ENCODE assay signal across 9 cellular contexts in genomic region chr3:101687142-101687931, GRCh38. TPM values are rescaled to one million over a fixed set of nuclear protein-coding genes. Genes with fewer than 3 reads are reported as not detected.
DNase-seq lines count a peak whose midpoint lies in the region; ATAC-seq and TF ChIP-seq lines count a peak whose summit lies in the region.
"Had no signal": no experiment of that assay in that cellular context is flagged by ENCODE, and none has a peak within 500 bp of the region (broad histone marks: within the 10 kb centered on the region; RNA-seq: fewer than 3 reads in every experiment).

No MANE protein-coding gene starts in this region.

- dilution Hi-C loops in mammary epithelial cell (cut with HindIII; ENCODE audit: low sequenced_read_pairs): no loop called here

- BruUV-seq in mammary epithelial cell (replicated peaks; lab: Mats Ljungman, UMichigan): TSS peak; percentile 78

- CTCF ChIA-PET in mammary epithelial cell (lab: Charles Lee; ENCODE audit: low non-redundant PET): interaction anchor here (0.7 kb wide), 1 partner anchor 9 kb away, joined by 6 read pairs; no protein-coding TSS in a partner anchor

- peak overlapping the region; percentile 40 to 48 (median 42) for H3K4me3 ChIP-seq in mammary epithelial cell (replicated peaks in 1 of 3; ENCODE audit: insufficient read depth in 1 of 3, low read depth in 2 of 3, low read length in 3 of 3)
- H3K4me3 ChIP-seq in lower lobe of right lung: peak overlapping the region; percentile 81

- ATAC-seq in lower lobe of right lung (peak in 1 of 2 donors; percentile 0), GM18505 (IDR thresholded peaks at IDR 0.05; ENCODE audit: unreplicated experiment) (no peak)

- peaks cover 22% of the 10 kb centered on the region for H3K4me1 ChIP-seq in mammary epithelial cell (ENCODE audit: insufficient read depth, low read length)
- H3K4me1 ChIP-seq in lower lobe of right lung: peaks cover 71% of the 10 kb centered on the region

- WGBS in mammary epithelial cell (ENCODE audit: low coverage, missing lambda C conversion rate): 3% methylated on average over 18 of the region's 25 CpGs

- peaks cover 45% of the 10 kb centered on the region for H3K36me3 Mint-ChIP-seq in activated T-cell treated with anti-CD3 and anti-CD28 coated beads, Interleukin-2, amount 50 U/mL, for 24 hours (ENCODE audit: low read depth)
- peaks cover 22% of the 10 kb centered on the region for H3K36me3 Mint-ChIP-seq in type B pancreatic cell

- TF ChIP-seq POLR2A in GM18505 (IDR thresholded peaks at IDR 0.05; ENCODE audit: borderline replicate concordance, extremely low read depth, insufficient read depth, insufficient read length): no peak

- peaks cover 42% of the 10 kb centered on the region for H3K79me2 ChIP-seq in mammary epithelial cell (ENCODE audit: insufficient read depth, low read length)

- in situ Hi-C loops in mammary epithelial cell (cut with MboI; ENCODE audit: low sequenced_read_pairs in 2 of 2): no loop called here

- peaks cover 3% of the 10 kb centered on the region for H4K20me1 ChIP-seq in mammary epithelial cell (ENCODE audit: insufficient read depth, low read length)

- H3K36me3 ChIP-seq in mammary epithelial cell (ENCODE audit: insufficient read depth, low read length) (peaks cover 18% of the 10 kb centered on the region), lower lobe of right lung (peaks cover 31% of the 10 kb centered on the region)

- DNase-seq in activated T-cell treated with anti-CD3 and anti-CD28 coated beads, Interleukin-2, amount 50 U/mL, for 24 hours: no peak
- DNase-seq in activated T-cell treated with anti-CD3 and anti-CD28 coated beads, Interleukin-2, amount 50 U/mL, for 48 hours: no peak
- peak; percentile 57 for DNase-seq in mammary epithelial cell
- no peak for DNase-seq in lower lobe of right lung
- DNase-seq in type B pancreatic cell (ENCODE audit: extremely low spot score, unreplicated experiment): no peak
- DNase-seq in DMS53 (lab: John Stamatoyannopoulos, UW): no peak
- DNase-seq in NCI-H510A (lab: John Stamatoyannopoulos, UW): no peak
- DNase-seq: amygdala had no signal

- peak overlapping the region; percentile 93 for H3K27ac ChIP-seq in mammary epithelial cell (ENCODE audit: insufficient read depth, low read depth, low read length)
- peak overlapping the region; percentile 94 for H3K27ac ChIP-seq in lower lobe of right lung

- no peaks in the 10 kb centered on the region for H3K27me3 Mint-ChIP-seq in activated T-cell treated with anti-CD3 and anti-CD28 coated beads, Interleukin-2, amount 50 U/mL, for 24 hours
- no peaks in the 10 kb centered on the region for H3K27me3 Mint-ChIP-seq in type B pancreatic cell

- peak overlapping the region; percentile 83 for H2AFZ ChIP-seq in mammary epithelial cell (ENCODE audit: low read depth, low read length)

- H3K27me3 ChIP-seq in mammary epithelial cell (ENCODE audit: insufficient read depth, low read length): no peaks in the 10 kb centered on the region
- no peaks in the 10 kb centered on the region for H3K27me3 ChIP-seq in lower lobe of right lung (ENCODE audit: low read depth)

- TF ChIP-seq CTCF in mammary epithelial cell (conservative IDR thresholded peaks at IDR 0.05 in 1 of 2, IDR thresholded peaks at IDR 0.05 in 1 of 2; ENCODE audit: extremely low read depth in 1 of 2, insufficient read depth in 1 of 2, low read depth in 1 of 2, low read length in 2 of 2) (no peak), lower lobe of right lung (IDR thresholded peaks at IDR 0.05) (no peak), type B pancreatic cell (conservative IDR thresholded peaks at IDR 0.05) (no peak)

- peak overlapping the region; percentile 99 for H3K4me3 Mint-ChIP-seq in activated T-cell treated with anti-CD3 and anti-CD28 coated beads, Interleukin-2, amount 50 U/mL, for 24 hours
- H3K4me3 Mint-ChIP-seq in type B pancreatic cell: peak overlapping the region; percentile 99

- intact Hi-C loops in mammary epithelial cell (cut with micrococcal nuclease) (loop anchor here (2.0 to 5.0 kb wide), 2 partner anchors 15 to 35 kb away; partner anchors contain the start of gene CEP97), lower lobe of right lung (cut with DNase I) (no loop called here)

- H3K4me1 Mint-ChIP-seq in activated T-cell treated with anti-CD3 and anti-CD28 coated beads, Interleukin-2, amount 50 U/mL, for 24 hours (ENCODE audit: low read depth): peaks cover 34% of the 10 kb centered on the region
- H3K4me1 Mint-ChIP-seq in type B pancreatic cell (ENCODE audit: unreplicated experiment): peaks cover 14% of the 10 kb centered on the region

- H3K9me3 Mint-ChIP-seq in activated T-cell treated with anti-CD3 and anti-CD28 coated beads, Interleukin-2, amount 50 U/mL, for 24 hours: no peaks in the 10 kb centered on the region
- no peaks in the 10 kb centered on the region for H3K9me3 Mint-ChIP-seq in type B pancreatic cell

- peak overlapping the region; percentile 100 for H3K27ac Mint-ChIP-seq in activated T-cell treated with anti-CD3 and anti-CD28 coated beads, Interleukin-2, amount 50 U/mL, for 24 hours
- peak overlapping the region; percentile 99 for H3K27ac Mint-ChIP-seq in type B pancreatic cell

- H3K4me2 ChIP-seq in mammary epithelial cell (ENCODE audit: insufficient read depth, low read depth, low read length): peak overlapping the region; percentile 78

- H3K9me3 ChIP-seq in mammary epithelial cell (replicated peaks; ENCODE audit: insufficient read depth, low read length) (no peaks in the 10 kb centered on the region), lower lobe of right lung (no peaks in the 10 kb centered on the region)

- peak overlapping the region; percentile 79 for H3K9ac ChIP-seq in mammary epithelial cell (ENCODE audit: insufficient read depth, low read length)

RNA-seq across cellular contexts. Expression of gene RPL24, which starts 0.8 kb away (rescaled TPM):
- 1,000 to 10,000 TPM in 1 of 2 donors, 100 to 1,000 TPM in 1; 920 to 1,138 TPM for total RNA-seq in mammary epithelial cell
- 906 TPM for polyA plus RNA-seq in mammary epithelial cell
- polyA minus RNA-seq in mammary epithelial cell: 633 TPM
- total RNA-seq in lower lobe of right lung: 793 TPM
- total RNA-seq in type B pancreatic cell (ENCODE audit: low replicate concordance): 1,197 and 1,373 TPM in 2 replicates

RNA-seq across cellular contexts. Expression of gene ZBTB11, which starts 10.4 kb away (rescaled TPM):
- total RNA-seq in mammary epithelial cell: 10 to 100 TPM; 20.3 to 25.3 TPM
- 6.9 TPM for polyA plus RNA-seq in mammary epithelial cell
- 8.1 TPM for polyA minus RNA-seq in mammary epithelial cell
- total RNA-seq in lower lobe of right lung: 23.5 TPM
- total RNA-seq in type B pancreatic cell (ENCODE audit: low replicate concordance): 15.4 and 18.4 TPM in 2 replicates

RNA-seq across cellular contexts. Expression of gene CEP97, which starts 37.1 kb away (rescaled TPM):
- total RNA-seq in mammary epithelial cell: 10 to 100 TPM; 15.7 to 15.9 TPM
- 1.6 TPM for polyA plus RNA-seq in mammary epithelial cell
- 8.9 TPM for polyA minus RNA-seq in mammary epithelial cell
- 8.0 TPM for total RNA-seq in lower lobe of right lung
- total RNA-seq in type B pancreatic cell (ENCODE audit: low replicate concordance): 11.3 and 24.2 TPM in 2 replicates
